2 cellular contexts compared by ENCODE assay signal in genomic region chr5:150658121-150658520, GRCh38.
TF ChIP-seq lines count a peak whose summit lies in the region.

No MANE protein-coding gene starts in this region.

TF ChIP-seq in HCT116, 20 proteins besides CTCF, POLR2A, EP300 and RAD21 (continued from another document):
- TF ChIP-seq CBX3 (IDR thresholded peaks at IDR 0.05; ENCODE audit: low read depth) (no peak), ZNF274 (IDR thresholded peaks at IDR 0.05; ENCODE audit: low read depth, low read length) (no peak), REST (IDR thresholded peaks at IDR 0.05; ENCODE audit: low read depth) (no peak), YY1 (IDR thresholded peaks at IDR 0.05; ENCODE audit: extremely low read depth, insufficient replicate concordance, low read depth, low read length) (no peak), SP1 (IDR thresholded peaks at IDR 0.05; ENCODE audit: low read depth) (no peak), SRF (IDR thresholded peaks at IDR 0.05; ENCODE audit: low read depth) (no peak), ZBTB33 (IDR thresholded peaks at IDR 0.05; ENCODE audit: extremely low read depth, insufficient replicate concordance, low read length) (no peak)

TF ChIP-seq in GM23338, 12 proteins besides CTCF, POLR2A, EP300 and RAD21 (continued from another document):
- TF ChIP-seq REST (IDR thresholded peaks at IDR 0.05; ENCODE audit: unreplicated experiment): no peak
